7 cellular contexts compared by ENCODE assay signal in genomic region chr7:17298102-17298839, GRCh38.
DNase-seq lines count a peak whose midpoint lies in the region; ATAC-seq and TF ChIP-seq lines count a peak whose summit lies in the region.

Gene AHR (plus strand): TSS chr7:17298652. CDS start chr7:17299265, 613 bp downstream.

- peak within 1 kb of the TSS; percentile 93 for H3K4me3 ChIP-seq in WI38 (ENCODE audit: low read depth, low read length)
- peak within 1 kb of the TSS; percentile 84 to 91 for H3K4me3 ChIP-seq in cardiac fibroblast (replicated peaks in 1 of 2; ENCODE audit: low read depth in 2 of 2, low read length in 2 of 2)

- ATAC-seq in GM18517 (IDR thresholded peaks at IDR 0.05; ENCODE audit: unreplicated experiment): peak; percentile 24
- peak; percentile 57 for ATAC-seq in HG02943 (IDR thresholded peaks at IDR 0.05; ENCODE audit: low read depth, unreplicated experiment)

- TF ChIP-seq CTCF in WI38 (IDR thresholded peaks at IDR 0.05; ENCODE audit: low read depth, low read length) (no peak), cardiac fibroblast (IDR thresholded peaks at IDR 0.05; ENCODE audit: low read depth, low read length) (no peak)

- DNase-seq in NCI-H2171 (lab: John Stamatoyannopoulos, UW): peak; percentile 93
- DNase-seq in cardiac fibroblast (ENCODE audit: low read depth in 2 of 2): peak; percentile 98
- peak; percentile 86 for DNase-seq in inferior parietal cortex (ENCODE audit: extremely low spot score)
- peak; percentile 81 to 87 for DNase-seq in stimulated activated CD4-positive, alpha-beta T cell treated with anti-CD3 and anti-CD28 coated beads, Interleukin-12 subunit alpha, Interleukin-12 subunit beta, amount 100 ng/mL, for 24 hours (ENCODE audit: low read depth in 2 of 2)

Comparison
In these comparisons a context has a peak if more than half of its experiments do, and no peak if none do; other contexts are left out.
1. Peak in every context shown above with its lines: DNase-seq, ATAC-seq and H3K4me3 ChIP-seq.